In the genomic region with DNA sequence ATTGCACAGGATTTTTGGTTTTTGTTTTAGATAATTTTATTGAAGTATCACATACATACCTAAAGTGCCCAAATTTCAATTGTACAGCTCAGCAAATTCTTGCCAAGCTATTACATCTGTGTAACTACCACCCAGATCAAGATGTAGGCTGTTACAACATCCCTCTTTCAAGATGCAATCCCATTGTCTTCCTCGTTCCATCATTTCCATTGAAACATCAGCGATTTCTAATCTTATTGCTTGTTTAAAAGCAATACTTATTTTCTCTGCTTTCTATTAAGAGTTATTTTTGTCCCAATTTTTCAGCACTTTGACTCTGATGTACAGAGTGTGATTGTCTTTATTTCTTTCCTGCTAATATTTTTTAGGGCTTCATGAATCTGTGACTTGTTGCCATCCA, we compare ENCODE assay signal across 34 cellular contexts.
"Had no signal": no experiment of that assay in that cellular context is flagged by ENCODE, and none has a peak within 500 bp of the region (broad histone marks: within the 10 kb centered on the region; RNA-seq: fewer than 3 reads in every experiment).

No MANE protein-coding gene starts in this region.

- DNase-seq: Karpas-422, Kasumi-1, MG63, MM.1S, MV-4-11, NCI-H1048, NCI-H1092, NCI-H1092 treated with DMSO at 0.1 percent for 48 hours, NCI-H1105, NCI-H1105 treated with DMSO at 0.1 percent for 48 hours, NCI-H1417, NCI-H1417 treated with DMSO at 0.1 percent for 48 hours, NCI-H1436, NCI-H1436 treated with DMSO at 0.1 percent for 48 hours, NCI-H146, NCI-H1694, NCI-H1694 treated with DMSO at 0.1 percent for 48 hours, NCI-H187, NCI-H187 treated with DMSO at 0.1 percent for 48 hours, NCI-H1930, NCI-H2029, NCI-H2029 treated with DMSO at 0.1 percent for 48 hours, NCI-H2081, NCI-H2081 treated with DMSO at 0.1 percent for 48 hours, NCI-H2107, NCI-H2171, NCI-H2171 treated with DMSO at 0.1 percent for 48 hours, NCI-H2227 treated with DMSO at 0.1 percent for 48 hours, NCI-H226, NCI-H345, NCI-H446, NCI-H446 treated with DMSO at 0.1 percent for 48 hours, NCI-H510A had no signal

- H3K4me3 ChIP-seq: MG63 had no signal

- H3K9me3 ChIP-seq: MG63 had no signal

- H3K36me3 ChIP-seq: MG63 had no signal

- H3K27me3 ChIP-seq: MG63 had no signal

- H3K9ac ChIP-seq: KMS-11 had no signal

- H3K4me2 ChIP-seq: KMS-11 had no signal

- H3K27ac ChIP-seq: KMS-11 had no signal
